In the genomic region with DNA sequence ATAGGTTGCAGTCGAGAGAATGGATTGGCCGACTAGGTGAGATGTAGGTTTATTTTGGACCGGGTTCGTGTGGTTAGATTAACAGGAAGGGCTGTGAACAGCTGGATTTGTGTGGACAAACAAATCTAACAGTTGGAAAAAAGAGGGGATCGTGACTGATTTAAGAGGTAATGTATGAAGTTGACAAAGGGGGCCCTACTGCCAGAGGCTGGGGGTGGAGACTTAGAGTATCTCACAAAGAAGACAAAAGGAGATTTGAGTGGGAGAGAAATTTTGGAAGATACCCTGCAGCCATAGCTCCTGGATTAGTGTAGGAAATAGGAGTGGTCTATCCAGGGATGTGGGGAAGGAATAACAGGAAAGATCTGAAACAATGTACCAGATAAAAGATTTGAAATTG, we compare ENCODE assay signal across 29 cellular contexts. TPM values are rescaled to one million over a fixed set of nuclear protein-coding genes. Genes with fewer than 3 reads are reported as not detected.
"Had no signal": no experiment of that assay in that cellular context is flagged by ENCODE, and none has a peak within 500 bp of the region (broad histone marks: within the 10 kb centered on the region; RNA-seq: fewer than 3 reads in every experiment).

No MANE protein-coding gene starts in this region.

- H3K36me3 Mint-ChIP-seq: activated naive CD4-positive, alpha-beta T cell treated with anti-CD3 and anti-CD28 coated beads, Interleukin-2, amount 10 ng/mL, durations not matched to agents 7 days and 5 days had no signal

- DNase-seq: activated CD4-positive, alpha-beta T cell treated with anti-CD3 and anti-CD28 coated beads for 36 hours; activated CD4-positive, alpha-beta T cell treated with anti-CD3 and anti-CD28 coated beads, Interleukin-2, amount 50 U/mL, for 1 hour; activated CD8-positive, alpha-beta memory T cell treated with anti-CD3 and anti-CD28 coated beads, Interleukin-2, amount 50 U/mL, for 4 hours; activated CD8-positive, alpha-beta T cell treated with anti-CD3 and anti-CD28 coated beads for 36 hours; activated gamma-delta T cell treated with Interleukin-2 at 50 U/mL for 16 hours; activated naive CD4-positive, alpha-beta T cell treated with anti-CD3 and anti-CD28 coated beads, Interleukin-2, amount 10 ng/mL, durations not matched to agents 7 days and 5 days; activated naive CD8-positive, alpha-beta T cell treated with anti-CD3 and anti-CD28 coated beads for 36 hours; activated T-cell treated with anti-CD3 and anti-CD28 coated beads, Interleukin-2, amount 50 U/mL, for 72 hours; brain microvascular endothelial cell; NCI-H1092; NCI-H1417; NCI-H1930; NCI-H2171; NCI-H2227 treated with DMSO at 0.1 percent for 48 hours; NCI-H446 treated with DMSO at 0.1 percent for 48 hours; NCI-H524 treated with DMSO at 0.1 percent for 48 hours; NCI-H774; NK-92 treated with Interleukin-12 subunit alpha and Interleukin-12 subunit beta, amount 100 ng/mL, for 24 hours; Peyer's patch; SHP77 treated with DMSO at 0.1 percent for 48 hours; T-cell; T-helper 2 cell; T1000 had no signal

- H3K9me3 ChIP-seq: Peyer's patch had no signal

- H3K27me3 ChIP-seq: brain microvascular endothelial cell, cardiac muscle cell, Peyer's patch had no signal

- H3K4me3 ChIP-seq: cardiac muscle cell, Peyer's patch, SK-N-MC had no signal

- H3K36me3 ChIP-seq: brain microvascular endothelial cell, cardiac muscle cell, Peyer's patch had no signal

- H3K4me1 ChIP-seq: Peyer's patch had no signal

- H3K4me3 Mint-ChIP-seq: activated CD4-positive, alpha-beta T cell treated with anti-CD3 and anti-CD28 coated beads for 36 hours; activated CD8-positive, alpha-beta T cell treated with anti-CD3 and anti-CD28 coated beads for 36 hours; activated naive CD4-positive, alpha-beta T cell treated with anti-CD3 and anti-CD28 coated beads, Interleukin-2, amount 10 ng/mL, durations not matched to agents 7 days and 5 days; activated naive CD8-positive, alpha-beta T cell treated with anti-CD3 and anti-CD28 coated beads for 36 hours; activated T-cell treated with anti-CD3 and anti-CD28 coated beads, Interleukin-2, amount 50 U/mL, for 72 hours; T-cell had no signal

- H3K27ac ChIP-seq: brain microvascular endothelial cell, cardiac muscle cell, KMS-11, Peyer's patch, RWPE1, SK-N-MC had no signal

- H3K27ac Mint-ChIP-seq: activated CD4-positive, alpha-beta T cell treated with anti-CD3 and anti-CD28 coated beads for 36 hours; activated CD8-positive, alpha-beta T cell treated with anti-CD3 and anti-CD28 coated beads for 36 hours; activated naive CD4-positive, alpha-beta T cell treated with anti-CD3 and anti-CD28 coated beads, Interleukin-2, amount 10 ng/mL, durations not matched to agents 7 days and 5 days; activated naive CD8-positive, alpha-beta T cell treated with anti-CD3 and anti-CD28 coated beads for 36 hours; activated T-cell treated with anti-CD3 and anti-CD28 coated beads, Interleukin-2, amount 50 U/mL, for 72 hours; activated T-helper 2 cell treated with anti-CD3 and anti-CD28 coated beads, Interferon-gamma antibody, Interleukin-2, Interleukin-4, amounts not matched to agents 10 μg/mL and 5 μg/mL and 100 μg/mL, durations not matched to agents 14 hours and 24 hours and 36 hours; T-cell had no signal

- H3K4me1 Mint-ChIP-seq: activated CD4-positive, alpha-beta T cell treated with anti-CD3 and anti-CD28 coated beads for 36 hours; activated naive CD4-positive, alpha-beta T cell treated with anti-CD3 and anti-CD28 coated beads, Interleukin-2, amount 10 ng/mL, durations not matched to agents 7 days and 5 days; activated naive CD8-positive, alpha-beta T cell treated with anti-CD3 and anti-CD28 coated beads for 36 hours; T-cell had no signal

RNA-seq across cellular contexts. Expression of a gene that starts 38.8 kb away (rescaled TPM):
- total RNA-seq: activated CD4-positive, alpha-beta T cell treated with anti-CD3 and anti-CD28 coated beads for 36 hours; activated CD8-positive, alpha-beta T cell treated with anti-CD3 and anti-CD28 coated beads for 36 hours; activated naive CD8-positive, alpha-beta T cell treated with anti-CD3 and anti-CD28 coated beads for 36 hours; activated T-cell treated with anti-CD3 and anti-CD28 coated beads, Interleukin-2, amount 50 U/mL, for 72 hours; activated T-helper 2 cell treated with anti-CD3 and anti-CD28 coated beads, Interferon-gamma antibody, Interleukin-2, Interleukin-4, amounts not matched to agents 10 μg/mL and 5 μg/mL and 100 μg/mL, durations not matched to agents 14 hours and 24 hours and 36 hours; cardiac muscle cell; MCF 10A; T-cell had no signal
- polyA plus RNA-seq: cardiac muscle cell had no signal

RNA-seq across cellular contexts. Expression of a gene that starts 51.7 kb away (rescaled TPM):
- total RNA-seq: activated CD4-positive, alpha-beta T cell treated with anti-CD3 and anti-CD28 coated beads for 36 hours; activated CD8-positive, alpha-beta T cell treated with anti-CD3 and anti-CD28 coated beads for 36 hours; activated naive CD8-positive, alpha-beta T cell treated with anti-CD3 and anti-CD28 coated beads for 36 hours; activated T-cell treated with anti-CD3 and anti-CD28 coated beads, Interleukin-2, amount 50 U/mL, for 72 hours; activated T-helper 2 cell treated with anti-CD3 and anti-CD28 coated beads, Interferon-gamma antibody, Interleukin-2, Interleukin-4, amounts not matched to agents 10 μg/mL and 5 μg/mL and 100 μg/mL, durations not matched to agents 14 hours and 24 hours and 36 hours; cardiac muscle cell; MCF 10A; T-cell had no signal
